8 cellular contexts compared by ENCODE assay signal in the genomic region with DNA sequence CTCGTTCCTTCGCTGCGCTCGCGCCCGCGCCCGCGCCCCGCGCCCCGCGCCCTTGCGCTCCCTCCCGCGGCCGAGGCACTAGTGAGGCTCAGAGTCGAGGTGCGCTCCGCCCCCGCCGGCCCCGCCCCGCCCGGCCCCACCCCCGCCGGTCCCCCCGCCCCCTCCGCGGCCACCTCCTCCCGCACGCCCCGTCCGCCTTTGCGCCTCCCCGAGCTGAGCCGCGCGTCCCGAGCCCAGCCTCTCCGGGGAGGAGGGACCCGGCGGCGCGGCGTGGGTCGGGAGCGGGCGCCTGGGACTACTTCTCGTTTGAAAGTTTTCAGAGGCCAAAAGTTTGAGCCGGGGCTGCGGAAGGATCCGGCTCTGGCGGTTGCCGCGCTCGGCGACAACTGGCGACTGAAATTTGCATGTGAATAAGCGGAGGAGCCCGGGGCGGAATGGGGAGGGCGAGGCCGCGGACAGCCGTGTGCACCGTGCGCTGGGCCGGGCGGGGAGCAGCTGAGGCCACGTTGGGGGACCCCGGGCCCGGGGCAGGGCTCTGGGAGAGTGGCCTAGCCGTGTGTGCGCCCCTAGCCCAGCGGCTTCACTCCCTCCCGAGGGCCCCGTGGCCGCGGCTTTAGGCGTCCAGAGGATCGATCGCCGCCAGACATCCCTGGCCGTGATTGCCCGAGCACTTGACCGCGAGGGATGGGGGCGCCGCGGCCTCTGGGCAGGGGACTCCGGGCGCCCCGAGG. TPM values are rescaled to one million over a fixed set of nuclear protein-coding genes. Genes with fewer than 3 reads are reported as not detected.
DNase-seq lines count a peak whose midpoint lies in the region; ATAC-seq, FAIRE-seq and TF ChIP-seq lines count a peak whose summit lies in the region.

Gene NOTCH1 (minus strand): TSS at position 83 of the 731 bp plus-strand sequence. CDS start 262 bp downstream, outside the sequence.

- TF ChIP-seq CTCF in pancreas (IDR thresholded peaks at IDR 0.05) = no peak
- TF ChIP-seq CTCF in thyroid gland (IDR thresholded peaks at IDR 0.05) = peak in 3 of 6 experiments; percentile 1 to 30 (median 7)

- peak in 1 of 2 donors; percentile 75 for TF ChIP-seq POLR2A in thyroid gland (IDR thresholded peaks at IDR 0.05)

- peaks cover 9 to 11% of the 10 kb centered on the region in 2 donors for H3K36me3 Mint-ChIP-seq in activated naive CD4-positive, alpha-beta T cell treated with anti-CD3 and anti-CD28 coated beads, Interleukin-2, amount 50 U/mL, for 72 hours

- H3K4me1 ChIP-seq in HUES48 (ENCODE audit: control insufficient read depth, insufficient read depth, low read length) (peaks cover 31% of the 10 kb centered on the region), pancreas (peaks cover 31 to 46% (median 36%) of the 10 kb centered on the region in 3 donors), thyroid gland (peaks cover 20 to 42% of the 10 kb centered on the region in 2 donors)

- peaks cover 24% of the 10 kb centered on the region for H3K36me3 ChIP-seq in HUES48 (ENCODE audit: control insufficient read depth, insufficient read depth, low read length)
- H3K36me3 ChIP-seq in pancreas = no peaks in the 10 kb centered on the region
- H3K36me3 ChIP-seq in thyroid gland = no peaks in the 10 kb centered on the region

- H3K9me3 ChIP-seq in HUES48 (ENCODE audit: control insufficient read depth, insufficient read depth, low read length) = no peaks in the 10 kb centered on the region
- no peaks in the 10 kb centered on the region for H3K9me3 ChIP-seq in pancreas
- no peaks in the 10 kb centered on the region for H3K9me3 ChIP-seq in thyroid gland

- H3K27me3 ChIP-seq in HUES48 (ENCODE audit: control insufficient read depth, insufficient read depth, low read length) (no peaks in the 10 kb centered on the region; the same call in 1 of the 2 replicates), pancreas (no peaks in the 10 kb centered on the region), thyroid gland (no peaks in the 10 kb centered on the region)

- ATAC-seq in GM21390 (IDR thresholded peaks at IDR 0.05; ENCODE audit: unreplicated experiment) (peak; percentile 59), pancreas (peak; percentile 70 to 78 (median 72))
- peak; percentile 67 to 80 for ATAC-seq in activated naive CD4-positive, alpha-beta T cell treated with anti-CD3 and anti-CD28 coated beads, Interleukin-2, amount 50 U/mL, for 72 hours

- 1% methylated on average over 47 to 94 of the region's 94 CpGs for WGBS in pancreas, 2 donors
- WGBS in thyroid gland, 2 donors = 0 to 1% methylated on average over 16 to 18 of the region's 94 CpGs

- peak within 1 kb of the TSS; percentile 75 for H3K4me3 ChIP-seq in HUES48 (ENCODE audit: low read depth, low read length)
- peak within 1 kb of the TSS; percentile 69 to 98 (median 88) for H3K4me3 ChIP-seq in pancreas
- H3K4me3 ChIP-seq in thyroid gland (replicated peaks in 1 of 3) = peak within 1 kb of the TSS; percentile 37 to 90 (median 88)

- no peaks in the 10 kb centered on the region for H3K9me3 Mint-ChIP-seq in activated naive CD4-positive, alpha-beta T cell treated with anti-CD3 and anti-CD28 coated beads, Interleukin-2, amount 50 U/mL, for 72 hours

- DNase-seq in DMS53 treated with DMSO at 0.1 percent for 48 hours (lab: John Stamatoyannopoulos, UW; ENCODE audit: unreplicated experiment) (peak; percentile 60), SKM-1 (lab: John Stamatoyannopoulos, UW; ENCODE audit: unreplicated experiment) (peak; percentile 91), head of caudate nucleus (peak; percentile 65 to 93 (median 86)), pancreas (peak; percentile 91 to 97 (median 93)), thyroid gland (peak; percentile 93 to 95)
- peak; percentile 87 to 88 for DNase-seq in activated naive CD4-positive, alpha-beta T cell treated with anti-CD3 and anti-CD28 coated beads, Interleukin-2, amount 50 U/mL, for 72 hours (ENCODE audit: low spot score in 2 of 2)

- no peak for FAIRE-seq in pancreas (lab: Jason Lieb, UNC)

- H3K27ac ChIP-seq in HUES48 (ENCODE audit: low read depth, low read length) = peak within 1 kb of the TSS; percentile 85
- peak within 1 kb of the TSS; percentile 85 to 97 (median 96) for H3K27ac ChIP-seq in pancreas
- H3K27ac ChIP-seq in thyroid gland = peak within 1 kb of the TSS; percentile 78 to 97 (median 93)

- peak within 1 kb of the TSS; percentile 83 to 85 for H3K27ac Mint-ChIP-seq in activated naive CD4-positive, alpha-beta T cell treated with anti-CD3 and anti-CD28 coated beads, Interleukin-2, amount 50 U/mL, for 72 hours

- intact Hi-C loops in head of caudate nucleus (cut with DNase I) (loop anchor here (2.0 to 10.0 kb wide), 3 partner anchors 19 to 51 kb away; no protein-coding TSS in a partner anchor), pancreas (cut with DNase I) (no loop called here), thyroid gland (cut with DNase I) (no loop called here)

- peak within 1 kb of the TSS; percentile 30; the same call in 1 of the 2 replicates for H3K9ac ChIP-seq in HUES48 (ENCODE audit: low read depth, low read length)

RNA-seq across cellular contexts. Expression of gene NOTCH1, which starts in this region (rescaled TPM):
- total RNA-seq in activated naive CD4-positive, alpha-beta T cell treated with anti-CD3 and anti-CD28 coated beads, Interleukin-2, amount 50 U/mL, for 72 hours = 10 to 100 TPM; 76.4 to 85.5 TPM
- total RNA-seq in pancreas (10 to 100 TPM; 19.6 to 39.8 (median 25.6) TPM), thyroid gland (10 to 100 TPM; 19.6 to 35.4 (median 23.2) TPM)
- 10 to 100 TPM in 1 of 2 donors, 1 to 10 TPM in 1; 9.3 to 20.1 TPM for polyA plus RNA-seq in pancreas

Comparison
In these comparisons a context has a peak if more than half of its experiments do, and no peak if none do; other contexts are left out.
1. Peak in every context shown above with its lines: DNase-seq, ATAC-seq, H3K4me3 ChIP-seq and H3K27ac ChIP-seq.